In genomic region chr4:1164040-1164439, GRCh38 we compare ENCODE assay signal across 21 cellular contexts. TPM values are rescaled to one million over a fixed set of nuclear protein-coding genes. Genes with fewer than 3 reads are reported as not detected.
DNase-seq lines count a peak whose midpoint lies in the region; ATAC-seq and TF ChIP-seq lines count a peak whose summit lies in the region.
"Had no signal": no experiment of that assay in that cellular context is flagged by ENCODE, and none has a peak within 500 bp of the region (broad histone marks: within the 10 kb centered on the region; RNA-seq: fewer than 3 reads in every experiment).

No MANE protein-coding gene starts in this region.

- H3K9me3 Mint-ChIP-seq in natural killer cell: no peaks in the 10 kb centered on the region
- no peaks in the 10 kb centered on the region for H3K9me3 Mint-ChIP-seq in natural killer cell treated with Interleukin-12 subunit alpha and Interleukin-12 subunit beta and Interleukin-15 and Interleukin-18, amount 100 ng/mL, for 72 hours
- H3K9me3 Mint-ChIP-seq in naive B cell: peaks cover 0 to 11% (median 7%) of the 10 kb centered on the region in 7 donors

- H3K27me3 Mint-ChIP-seq in natural killer cell (ENCODE audit: low read depth in 2 of 2) (no peaks in the 10 kb centered on the region), naive B cell (peaks cover 0 to 1% (median 0%) of the 10 kb centered on the region in 3 donors)
- H3K27me3 Mint-ChIP-seq in natural killer cell treated with Interleukin-12 subunit alpha and Interleukin-12 subunit beta and Interleukin-15 and Interleukin-18, amount 100 ng/mL, for 72 hours: no peaks in the 10 kb centered on the region

- no peak for ATAC-seq in natural killer cell
- ATAC-seq in natural killer cell treated with Interleukin-12 subunit alpha and Interleukin-12 subunit beta and Interleukin-15 and Interleukin-18, amount 100 ng/mL, for 72 hours: no peak
- ATAC-seq in naive B cell (ENCODE audit: low read depth in 2 of 2): no peak
- ATAC-seq in HG03108 (IDR thresholded peaks at IDR 0.05; ENCODE audit: unreplicated experiment): no peak
- no peak for ATAC-seq in HG03521 (IDR thresholded peaks at IDR 0.05; ENCODE audit: unreplicated experiment)

- intact Hi-C loops in natural killer cell (cut with micrococcal nuclease): no loop called here

- H3K27ac Mint-ChIP-seq in natural killer cell (peak overlapping the region; percentile 17 to 24), naive B cell (peak overlapping the region in 5 of 6 donors; percentile 32 to 95 (median 86))
- H3K27ac Mint-ChIP-seq in natural killer cell treated with Interleukin-12 subunit alpha and Interleukin-12 subunit beta and Interleukin-15 and Interleukin-18, amount 100 ng/mL, for 72 hours: no peak overlapping the region
- H3K27ac Mint-ChIP-seq: CD4-positive, CD25-positive, alpha-beta regulatory T cell had no signal

- TF ChIP-seq CTCF in natural killer cell (IDR thresholded peaks at IDR 0.05): no peak

- H3K36me3 Mint-ChIP-seq in natural killer cell (no peaks in the 10 kb centered on the region), naive B cell (no peaks in the 10 kb centered on the region)
- H3K36me3 Mint-ChIP-seq in natural killer cell treated with Interleukin-12 subunit alpha and Interleukin-12 subunit beta and Interleukin-15 and Interleukin-18, amount 100 ng/mL, for 72 hours: no peaks in the 10 kb centered on the region
- H3K36me3 Mint-ChIP-seq: CD4-positive, CD25-positive, alpha-beta regulatory T cell had no signal

- DNase-seq in natural killer cell (no peak), RPMI8226 (peak; percentile 10), naive B cell (no peak), superior temporal gyrus (ENCODE audit: extremely low spot score) (no peak)
- no peak for DNase-seq in natural killer cell treated with Interleukin-12 subunit alpha and Interleukin-12 subunit beta and Interleukin-15 and Interleukin-18, amount 100 ng/mL, for 72 hours (ENCODE audit: low spot score)
- DNase-seq: 8988T; Caco-2; CD4-positive, CD25-positive, alpha-beta regulatory T cell; DMS 273 treated with DMSO at 0.1 percent for 48 hours; DMS79 treated with DMSO at 0.1 percent for 48 hours; H7; MV-4-11; NCI-H1694; NCI-H2081 treated with DMSO at 0.1 percent for 48 hours; NCI-H69; PC-9; SHP77 treated with DMSO at 0.1 percent for 48 hours; SW 1271 had no signal

- peaks cover 32 to 33% of the 10 kb centered on the region in 2 donors for H3K4me1 Mint-ChIP-seq in natural killer cell
- peaks cover 22 to 26% of the 10 kb centered on the region in 2 donors for H3K4me1 Mint-ChIP-seq in natural killer cell treated with Interleukin-12 subunit alpha and Interleukin-12 subunit beta and Interleukin-15 and Interleukin-18, amount 100 ng/mL, for 72 hours (ENCODE audit: low read depth in 2 of 2)
- peaks cover 37 to 57% (median 41%) of the 10 kb centered on the region in 3 donors for H3K4me1 Mint-ChIP-seq in naive B cell

- no peak overlapping the region for H3K4me3 Mint-ChIP-seq in natural killer cell
- no peak overlapping the region for H3K4me3 Mint-ChIP-seq in natural killer cell treated with Interleukin-12 subunit alpha and Interleukin-12 subunit beta and Interleukin-15 and Interleukin-18, amount 100 ng/mL, for 72 hours
- H3K4me3 Mint-ChIP-seq in naive B cell: peak overlapping the region in 5 of 8 donors; percentile 4 to 78 (median 50)
- H3K4me3 Mint-ChIP-seq: CD4-positive, CD25-positive, alpha-beta regulatory T cell had no signal

RNA-seq across cellular contexts. Expression of gene SPON2, which starts 8.3 kb away (rescaled TPM):
- 1,000 to 10,000 TPM; 1,124 to 1,574 (median 1,339) TPM for total RNA-seq in natural killer cell
- 10 to 100 TPM in 1 of 2 donors, 1 to 10 TPM in 1; 1.5 to 13.6 TPM for total RNA-seq in natural killer cell treated with Interleukin-12 subunit alpha and Interleukin-12 subunit beta and Interleukin-15 and Interleukin-18, amount 100 ng/mL, for 72 hours
- 1 to 10 TPM in 5 of 6 donors, under 1 TPM in 1; 0.56 to 4.1 (median 1.5) TPM for polyA plus RNA-seq in naive B cell (ENCODE audit: low read depth in 6 of 6)
- total RNA-seq: HT1080 had no signal

RNA-seq across cellular contexts. Expression of gene RNF212, which starts 50.7 kb away (rescaled TPM):
- 1 to 10 TPM; 1.0 to 2.0 (median 1.7) TPM for total RNA-seq in natural killer cell
- total RNA-seq in natural killer cell treated with Interleukin-12 subunit alpha and Interleukin-12 subunit beta and Interleukin-15 and Interleukin-18, amount 100 ng/mL, for 72 hours: 1 to 10 TPM in 1 of 2 donors, under 1 TPM in 1; 0.89 to 1.5 TPM
- polyA plus RNA-seq in naive B cell (ENCODE audit: low read depth in 6 of 6): 10 to 100 TPM in 1 of 6 donors, 1 to 10 TPM in 4, under 1 TPM in 1; 0.79 to 11.6 (median 2.0) TPM
- total RNA-seq: Caco-2, HT1080 had no signal

Comparison
In these comparisons a context has a peak if more than half of its experiments do, and no peak if none do; other contexts are left out.
1. H3K27ac Mint-ChIP-seq: peak in natural killer cell (2 of 2) and naive B cell (5 of 6); none in natural killer cell treated with Interleukin-12 subunit alpha and Interleukin-12 subunit beta and Interleukin-15 and Interleukin-18, amount 100 ng/mL, for 72 hours (0 of 2).
2. RNA of gene SPON2, which starts 8.3 kb away (total RNA-seq): 1,124 to 1,574 TPM in natural killer cell; 1.5 to 13.6 TPM in natural killer cell treated with Interleukin-12 subunit alpha and Interleukin-12 subunit beta and Interleukin-15 and Interleukin-18, amount 100 ng/mL, for 72 hours; every median in the first group is over 10 times any median in the second.
3. H3K4me3 Mint-ChIP-seq: peak in naive B cell (5 of 8); none in natural killer cell (single experiment) and natural killer cell treated with Interleukin-12 subunit alpha and Interleukin-12 subunit beta and Interleukin-15 and Interleukin-18, amount 100 ng/mL, for 72 hours (single experiment).